Comparison of ENCODE assay signal across 9 cellular contexts in genomic region chr6:34697544-34697836, GRCh38. TPM values are rescaled to one million over a fixed set of nuclear protein-coding genes. Genes with fewer than 3 reads are reported as not detected.
A peak's percentile ranks its signal among the peaks of the same experiment; 100 is the strongest.
DNase-seq lines count a peak whose midpoint lies in the region; ATAC-seq and TF ChIP-seq lines count a peak whose summit lies in the region.
"Had no signal": no experiment of that assay in that cellular context is flagged by ENCODE, and none has a peak within 500 bp of the region (broad histone marks: within the 10 kb centered on the region; RNA-seq: fewer than 3 reads in every experiment).

No MANE protein-coding gene starts in this region.

- no peak overlapping the region for H3K9ac ChIP-seq in HUES6 (ENCODE audit: low read length)

- no peaks in the 10 kb centered on the region for H3K27me3 Mint-ChIP-seq in naive B cell

- DNase-seq in AG04450 (ENCODE audit: low read depth, low spot score) (no peak), breast epithelium (ENCODE audit: low spot score in 2 of 2) (no peak), naive B cell (no peak), NCI-H446 (lab: John Stamatoyannopoulos, UW) (no peak), hepatic stellate cell (ENCODE audit: low spot score) (no peak), NCI-H226 (no peak)
- DNase-seq: central memory CD4-positive, alpha-beta T cell had no signal

- H3K9me3 Mint-ChIP-seq in naive B cell = no peaks in the 10 kb centered on the region

- H3K27me3 ChIP-seq in AG04450 (ENCODE audit: control insufficient read depth, insufficient read depth, low read length) (no peaks in the 10 kb centered on the region), HUES6 (ENCODE audit: control insufficient read depth, insufficient read depth, low read length) (no peaks in the 10 kb centered on the region), breast epithelium (no peaks in the 10 kb centered on the region)

- H3K36me3 ChIP-seq in HUES6 (ENCODE audit: control insufficient read depth, insufficient read depth, low read length) = no peaks in the 10 kb centered on the region
- H3K36me3 ChIP-seq in breast epithelium = no peaks in the 10 kb centered on the region

- H3K4me1 Mint-ChIP-seq in naive B cell = peaks cover 32 to 41% (median 39%) of the 10 kb centered on the region in 3 donors

- no peak for TF ChIP-seq POLR2A in breast epithelium (IDR thresholded peaks at IDR 0.05)

- peak overlapping the region; percentile 86 to 100 (median 96) for H3K4me3 Mint-ChIP-seq in naive B cell

- TF ChIP-seq CTCF in AG04450 (IDR thresholded peaks at IDR 0.05; ENCODE audit: low read depth, low read length) (no peak), breast epithelium (IDR thresholded peaks at IDR 0.05) (no peak)

- H3K36me3 Mint-ChIP-seq in naive B cell = no peaks in the 10 kb centered on the region

- peaks cover 4% of the 10 kb centered on the region; the same call in 1 of the 2 replicates for H3K9me3 ChIP-seq in AG04450 (ENCODE audit: control insufficient read depth, insufficient read depth, low read length)
- no peaks in the 10 kb centered on the region for H3K9me3 ChIP-seq in HUES6 (ENCODE audit: control insufficient read depth, insufficient read depth, low read depth, low read length)
- no peaks in the 10 kb centered on the region for H3K9me3 ChIP-seq in breast epithelium

- H3K27ac ChIP-seq in AG04450 (ENCODE audit: low read depth, low read length) (no peak overlapping the region), HUES6 (ENCODE audit: low read depth, low read length) (no peak overlapping the region), breast epithelium (peak overlapping the region; percentile 92 to 99)

- peak overlapping the region; percentile 98 to 100 (median 100) for H3K27ac Mint-ChIP-seq in naive B cell

- H3K4me1 ChIP-seq in HUES6 (ENCODE audit: control insufficient read depth, insufficient read depth, low read length) = peaks cover 14% of the 10 kb centered on the region
- peaks cover 0 to 12% of the 10 kb centered on the region in 2 donors for H3K4me1 ChIP-seq in breast epithelium

- POLR2A ChIA-PET in AG04450 (lab: Yijun Ruan, JAX) = no interaction called here

- H3K4me3 ChIP-seq in AG04450 (ENCODE audit: low read depth, low read length) = peak overlapping the region; percentile 81; the same call in 1 of the 2 replicates
- H3K4me3 ChIP-seq in HUES6 (ENCODE audit: low read depth, low read length) = peak overlapping the region; percentile 97
- peak overlapping the region; percentile 64 to 97 (median 86) for H3K4me3 ChIP-seq in breast epithelium

- intact Hi-C loops in breast epithelium (cut with DNase I; ENCODE audit: low total_unique reads) = no loop called here

- ATAC-seq in naive B cell (ENCODE audit: low read depth in 2 of 2) (peak in 1 of 2 donors; percentile 10), HG03565 (IDR thresholded peaks at IDR 0.05; ENCODE audit: unreplicated experiment) (no peak)

- CTCF ChIA-PET in AG04450 (lab: Charles Lee) = no interaction called here

RNA-seq across cellular contexts. Expression of gene ILRUN, which starts 0.9 kb away (rescaled TPM):
- polyA plus RNA-seq in AG04450 (2011; rRNA removed) (53.2 and 57.0 TPM in 2 replicates), naive B cell (ENCODE audit: low read depth in 6 of 6) (10 to 100 TPM; 23.8 to 33.2 (median 27.3) TPM)
- polyA minus RNA-seq in AG04450 (2011; rRNA and poly(A)+ RNA removed) = 67.2 and 72.2 TPM in 2 replicates
- total RNA-seq in breast epithelium = 10 to 100 TPM; 58.3 to 87.1 (median 63.7) TPM

RNA-seq across cellular contexts. Expression of gene SNRPC, which starts 59.8 kb away (rescaled TPM):
- polyA plus RNA-seq in AG04450 (2011; rRNA removed) = 184 and 197 TPM in 2 replicates
- polyA minus RNA-seq in AG04450 (2011; rRNA and poly(A)+ RNA removed) = 44.2 and 48.7 TPM in 2 replicates
- 10 to 100 TPM; 50.1 to 64.2 (median 58.0) TPM for total RNA-seq in breast epithelium
- polyA plus RNA-seq in naive B cell (ENCODE audit: low read depth in 6 of 6) = 100 to 1,000 TPM; 290 to 425 (median 336) TPM

Comparison
In these comparisons a context has a peak if more than half of its experiments do, and no peak if none do; other contexts are left out.
1. H3K27ac ChIP-seq: peak in breast epithelium (2 of 2); none in AG04450 (single experiment) and HUES6 (single experiment).
2. Peak in every context shown above with its lines, with median percentiles within 50 percentile points of each other: H3K4me3 ChIP-seq.